21 cellular contexts compared by ENCODE assay signal in the genomic region with DNA sequence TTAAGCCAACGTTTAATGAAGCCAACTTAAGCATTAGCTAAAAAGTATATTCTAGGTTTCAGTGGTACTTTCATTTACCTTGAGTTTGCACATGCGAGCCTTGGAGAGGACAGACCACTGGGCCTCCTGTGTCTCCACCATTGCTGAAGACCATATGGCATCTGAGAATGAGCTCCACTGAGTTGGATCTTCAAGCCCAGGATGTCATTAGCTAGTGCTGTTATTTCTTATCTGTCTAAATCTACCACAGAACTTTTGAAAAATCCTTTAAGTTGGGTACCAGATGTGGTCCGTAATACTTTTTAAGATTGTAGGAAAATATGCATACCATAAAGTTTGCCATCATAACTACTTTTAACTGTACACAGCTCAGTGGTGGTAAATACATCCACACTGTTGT.
DNase-seq lines count a peak whose midpoint lies in the region; ATAC-seq, FAIRE-seq and TF ChIP-seq lines count a peak whose summit lies in the region.
"Had no signal": no experiment of that assay in that cellular context is flagged by ENCODE, and none has a peak within 500 bp of the region (broad histone marks: within the 10 kb centered on the region; RNA-seq: fewer than 3 reads in every experiment).

No MANE protein-coding gene starts in this region.

- WGBS in psoas muscle, 3 donors: 76 to 78% (median 76%) methylated on average over 3 of the region's 3 CpGs

- peaks cover 7% of the 10 kb centered on the region for H3K36me3 Mint-ChIP-seq in CD4-positive, alpha-beta T cell (ENCODE audit: low read depth)
- peaks cover 12% of the 10 kb centered on the region for H3K36me3 Mint-ChIP-seq in activated T-helper 2 cell treated with anti-CD3 and anti-CD28 coated beads, Interferon-gamma antibody, Interleukin-2, Interleukin-4, amounts not matched to agents 10 μg/mL and 5 μg/mL and 100 μg/mL, durations not matched to agents 14 hours and 24 hours and 36 hours (ENCODE audit: low read depth)

- no peaks in the 10 kb centered on the region for H3K9me3 ChIP-seq in CD4-positive, alpha-beta T cell (ENCODE audit: control insufficient read depth, low read length)
- H3K9me3 ChIP-seq in psoas muscle (no peaks in the 10 kb centered on the region), left ventricle myocardium inferior (replicated peaks) (no peaks in the 10 kb centered on the region)
- H3K9me3 ChIP-seq: A549, SK-N-SH had no signal

- intact Hi-C loops in CD4-positive, alpha-beta T cell (cut with DNase I, micrococcal nuclease): loop anchor here in 1 of 2 experiments (5.0 kb wide), 1 partner anchor 159 kb away; no protein-coding TSS in a partner anchor
- intact Hi-C loops in activated T-helper 2 cell treated with anti-CD3 and anti-CD28 coated beads, Interferon-gamma antibody, Interleukin-2, Interleukin-4, amounts not matched to agents 10 μg/mL and 5 μg/mL and 100 μg/mL, durations not matched to agents 14 hours and 24 hours and 36 hours (cut with micrococcal nuclease): loop anchor here (5.0 kb wide), 2 partner anchors 34 to 49 kb away; no protein-coding TSS in a partner anchor
- intact Hi-C loops in psoas muscle (cut with DNase I): loop anchor here in 1 of 2 donors (5.0 kb wide), 1 partner anchor 114 kb away; no protein-coding TSS in a partner anchor
- intact Hi-C loops in left ventricle myocardium inferior (cut with micrococcal nuclease): no loop called here

- H3K4me1 ChIP-seq in psoas muscle: peaks cover 53% of the 10 kb centered on the region
- peaks cover 45% of the 10 kb centered on the region for H3K4me1 ChIP-seq in left ventricle myocardium inferior
- H3K4me1 ChIP-seq: A549 had no signal

- no peak for DNase-seq in CD4-positive, alpha-beta T cell
- DNase-seq in GM18507 (ENCODE audit: extremely low spot score, insufficient read length, low read depth): no peak
- DNase-seq in activated T-helper 2 cell treated with anti-CD3 and anti-CD28 coated beads, Interferon-gamma antibody, Interleukin-2, Interleukin-4, amounts not matched to agents 10 μg/mL and 5 μg/mL and 100 μg/mL, durations not matched to agents 14 hours and 24 hours and 36 hours (ENCODE audit: low spot score): no peak
- DNase-seq in psoas muscle: no peak
- DNase-seq in NCI-H2227 treated with DMSO at 0.1 percent for 48 hours (lab: John Stamatoyannopoulos, UW): no peak
- no peak for DNase-seq in cerebellum (ENCODE audit: low spot score)
- DNase-seq in left ventricle myocardium inferior: no peak
- DNase-seq: H9, NCI-H1105 treated with DMSO at 0.1 percent for 48 hours, NCI-H1694 treated with DMSO at 0.1 percent for 48 hours, NCI-H2107, NCI-H510A treated with DMSO at 0.1 percent for 48 hours, NCI-H774, PC-3, RPMI8226, SHP77 treated with DMSO at 0.1 percent for 48 hours, SK-N-SH had no signal

- H3K27me3 Mint-ChIP-seq in CD4-positive, alpha-beta T cell: no peaks in the 10 kb centered on the region
- H3K27me3 Mint-ChIP-seq in activated T-helper 2 cell treated with anti-CD3 and anti-CD28 coated beads, Interferon-gamma antibody, Interleukin-2, Interleukin-4, amounts not matched to agents 10 μg/mL and 5 μg/mL and 100 μg/mL, durations not matched to agents 14 hours and 24 hours and 36 hours (ENCODE audit: low read depth): no peaks in the 10 kb centered on the region

- FAIRE-seq in GM18507 (lab: Jason Lieb, UNC): peak; percentile 26
- FAIRE-seq: A549, G401.6, GM19239, K562 had no signal

- H3K27ac Mint-ChIP-seq in CD4-positive, alpha-beta T cell: peak overlapping the region; percentile 57
- peak overlapping the region; percentile 25 for H3K27ac Mint-ChIP-seq in activated T-helper 2 cell treated with anti-CD3 and anti-CD28 coated beads, Interferon-gamma antibody, Interleukin-2, Interleukin-4, amounts not matched to agents 10 μg/mL and 5 μg/mL and 100 μg/mL, durations not matched to agents 14 hours and 24 hours and 36 hours
- H3K27ac Mint-ChIP-seq: H9 had no signal

- peaks cover 56% of the 10 kb centered on the region for H3K4me1 Mint-ChIP-seq in CD4-positive, alpha-beta T cell (ENCODE audit: low read depth)
- peaks cover 36% of the 10 kb centered on the region for H3K4me1 Mint-ChIP-seq in activated T-helper 2 cell treated with anti-CD3 and anti-CD28 coated beads, Interferon-gamma antibody, Interleukin-2, Interleukin-4, amounts not matched to agents 10 μg/mL and 5 μg/mL and 100 μg/mL, durations not matched to agents 14 hours and 24 hours and 36 hours (ENCODE audit: low read depth)

- peak; percentile 63 for ATAC-seq in CD4-positive, alpha-beta T cell (ENCODE audit: poor library complexity)
- ATAC-seq in psoas muscle: no peak
- ATAC-seq: A549, K562, PC-3 had no signal

- TF ChIP-seq CTCF in CD4-positive, alpha-beta T cell (IDR thresholded peaks at IDR 0.05): no peak
- TF ChIP-seq CTCF in psoas muscle (IDR thresholded peaks at IDR 0.05) (no peak), left ventricle myocardium inferior (IDR thresholded peaks at IDR 0.05; ENCODE audit: borderline replicate concordance) (no peak)

- CTCF ChIA-PET in CD4-positive, alpha-beta T cell (lab: Charles Lee): no interaction called here

- H3K27me3 ChIP-seq in CD4-positive, alpha-beta T cell (ENCODE audit: control insufficient read depth, insufficient read depth, low read length): no peaks in the 10 kb centered on the region
- no peaks in the 10 kb centered on the region for H3K27me3 ChIP-seq in psoas muscle (ENCODE audit: insufficient read depth in 3 of 3, low read length in 2 of 3)
- no peaks in the 10 kb centered on the region for H3K27me3 ChIP-seq in left ventricle myocardium inferior (ENCODE audit: low read depth)

- POLR2A ChIA-PET in CD4-positive, alpha-beta T cell (lab: Charles Lee): interaction anchor here (0.8 to 1.8 kb wide), 8 partner anchors 11 to 190 kb away, joined by 3 to 8 read pairs (median 4); no protein-coding TSS in a partner anchor

- no peaks in the 10 kb centered on the region for H3K36me3 ChIP-seq in psoas muscle (ENCODE audit: insufficient read depth in 1 of 2, low read depth in 1 of 2)
- H3K36me3 ChIP-seq in left ventricle myocardium inferior: no peaks in the 10 kb centered on the region

- H3K9me3 Mint-ChIP-seq in CD4-positive, alpha-beta T cell: no peaks in the 10 kb centered on the region
- peaks cover 3% of the 10 kb centered on the region for H3K9me3 Mint-ChIP-seq in activated T-helper 2 cell treated with anti-CD3 and anti-CD28 coated beads, Interferon-gamma antibody, Interleukin-2, Interleukin-4, amounts not matched to agents 10 μg/mL and 5 μg/mL and 100 μg/mL, durations not matched to agents 14 hours and 24 hours and 36 hours
- H3K9me3 Mint-ChIP-seq: H9 had no signal

- H3K4me3 ChIP-seq in psoas muscle: no peak overlapping the region
- H3K4me3 ChIP-seq in left ventricle myocardium inferior: no peak overlapping the region
- H3K4me3 ChIP-seq: A549, K562 had no signal

- H3K27ac ChIP-seq in CD4-positive, alpha-beta T cell (ENCODE audit: low read depth, low read length): no peak overlapping the region
- H3K27ac ChIP-seq in psoas muscle (peak overlapping the region; percentile 86), left ventricle myocardium inferior (replicated peaks) (no peak overlapping the region)
- H3K27ac ChIP-seq: A549 had no signal

- H3K4me3 Mint-ChIP-seq in CD4-positive, alpha-beta T cell: no peak overlapping the region
- no peak overlapping the region for H3K4me3 Mint-ChIP-seq in activated T-helper 2 cell treated with anti-CD3 and anti-CD28 coated beads, Interferon-gamma antibody, Interleukin-2, Interleukin-4, amounts not matched to agents 10 μg/mL and 5 μg/mL and 100 μg/mL, durations not matched to agents 14 hours and 24 hours and 36 hours (ENCODE audit: low read depth)
- H3K4me3 Mint-ChIP-seq: H9 had no signal
